Comparison of ENCODE assay signal across 21 cellular contexts in genomic region chr2:47265158-47265557, GRCh38.
DNase-seq lines count a peak whose midpoint lies in the region; ATAC-seq and TF ChIP-seq lines count a peak whose summit lies in the region.
"Had no signal": no experiment of that assay in that cellular context is flagged by ENCODE, and none has a peak within 500 bp of the region (broad histone marks: within the 10 kb centered on the region; RNA-seq: fewer than 3 reads in every experiment).

No MANE protein-coding gene starts in this region.

- DNase-seq in IMR-90 (no peak), cerebellar cortex (ENCODE audit: low spot score) (peak; percentile 51), right lobe of liver (no peak), superior temporal gyrus (ENCODE audit: extremely low spot score) (peak; percentile 26), hippocampal formation (lab: John Stamatoyannopoulos, UW) (no peak), KG1 (lab: John Stamatoyannopoulos, UW) (no peak), tibial nerve (ENCODE audit: low spot score in 2 of 2) (no peak)
- DNase-seq: activated CD4-positive, alpha-beta T cell treated with anti-CD3 and anti-CD28 coated beads for 36 hours; activated naive CD8-positive, alpha-beta T cell treated with anti-CD3 and anti-CD28 coated beads, Interleukin-2, amount 10 ng/mL, durations not matched to agents 7 days and 5 days; activated T-cell treated with anti-CD3 and anti-CD28 coated beads for 4 hours; CD4-positive, CD25-positive, alpha-beta regulatory T cell; naive thymus-derived CD8-positive, alpha-beta T cell; NCI-H1105 treated with DMSO at 0.1 percent for 48 hours; NCI-H2029 treated with DMSO at 0.1 percent for 48 hours; NCI-H226; RPMI8226; stimulated activated CD4-positive, alpha-beta T cell treated with anti-CD3 and anti-CD28 coated beads, Interleukin-12 subunit alpha, Interleukin-12 subunit beta, amount 100 ng/mL, for 4 hours; stimulated activated CD4-positive, alpha-beta T cell treated with anti-CD3 and anti-CD28 coated beads, Interleukin-4, amount 100 ng/mL, for 1 hour had no signal

- peaks cover 10% of the 10 kb centered on the region; the same call in 1 of the 2 replicates for H3K9me1 ChIP-seq in IMR-90 (ENCODE audit: insufficient read depth, low read length)

- peak overlapping the region; percentile 45; the same call in 1 of the 2 replicates for H2AK5ac ChIP-seq in IMR-90 (ENCODE audit: low read depth, low read length)

- H3K56ac ChIP-seq in IMR-90 (ENCODE audit: extremely low read depth, insufficient read depth, low read length) = no peak overlapping the region

- H2BK5ac ChIP-seq in IMR-90 (ENCODE audit: low read depth, low read length, poor library complexity, severe bottlenecking) = no peak overlapping the region

- H3K4me1 ChIP-seq in IMR-90 (ENCODE audit: control insufficient read depth, insufficient read depth, low read length) (peaks cover 4% of the 10 kb centered on the region), right lobe of liver (peaks cover 0 to 25% (median 6%) of the 10 kb centered on the region in 4 donors), tibial nerve (peaks cover 0 to 13% (median 4%) of the 10 kb centered on the region in 4 donors)

- no peak overlapping the region for H3K4me2 ChIP-seq in IMR-90 (ENCODE audit: low read depth, low read length)

- no peaks in the 10 kb centered on the region for H4K20me1 ChIP-seq in IMR-90 (ENCODE audit: insufficient read depth, low read length)

- peaks cover 0 to 10% of the 10 kb centered on the region in 2 experiments; a peak in 2 of 4 replicates for H3K79me1 ChIP-seq in IMR-90 (ENCODE audit: low read depth in 1 of 2, low read length in 2 of 2)

- no peak overlapping the region for H3K27ac ChIP-seq in IMR-90 (ENCODE audit: insufficient read depth, low read length)
- no peak overlapping the region for H3K27ac ChIP-seq in right lobe of liver
- no peak overlapping the region for H3K27ac ChIP-seq in tibial nerve
- H3K27ac ChIP-seq: ascending aorta, SK-N-MC had no signal

- no peak overlapping the region for H4K91ac ChIP-seq in IMR-90 (ENCODE audit: insufficient read depth, low read depth, low read length)

- no peak overlapping the region for H3K14ac ChIP-seq in IMR-90 (replicated peaks; ENCODE audit: low read depth, low read length)

- H3K36me3 ChIP-seq in IMR-90 (ENCODE audit: control insufficient read depth, insufficient read depth, low read length) (no peaks in the 10 kb centered on the region), right lobe of liver (no peaks in the 10 kb centered on the region), tibial nerve (no peaks in the 10 kb centered on the region)
- H3K36me3 ChIP-seq: ascending aorta had no signal

- TF ChIP-seq EP300 in tibial nerve (IDR thresholded peaks at IDR 0.05) = no peak

- H4K5ac ChIP-seq in IMR-90 (ENCODE audit: low read depth, low read length) = no peak overlapping the region

- H3K18ac ChIP-seq in IMR-90 (ENCODE audit: low read depth, low read length) = no peak overlapping the region

- no peak overlapping the region for H2BK15ac ChIP-seq in IMR-90 (ENCODE audit: low read depth, low read length)

- intact Hi-C loops in IMR-90 (cut with micrococcal nuclease) (no loop called here), right lobe of liver (cut with DNase I) (no loop called here)

- 66% methylated on average over 8 of the region's 8 CpGs; no CpG with 5 or more reads in 1 of the 2 experiments for WGBS in IMR-90 (ENCODE audit: extremely low coverage in 2 of 2, insufficient read length in 1 of 2), 2 experiments
- 23% methylated on average over 8 of the region's 8 CpGs for WGBS in right lobe of liver (ENCODE audit: insufficient coverage, low coverage, low lambda C conversion rate, missing lambda C conversion rate)
- WGBS in tibial nerve, 2 donors = 70% methylated on average over 8 of the region's 8 CpGs

- H3K4me3 ChIP-seq in IMR-90 (ENCODE audit: insufficient read depth, low read depth, low read length) (no peak overlapping the region), right lobe of liver (no peak overlapping the region), tibial nerve (no peak overlapping the region)
- H3K4me3 ChIP-seq: ascending aorta, SK-N-MC had no signal

- CTCF ChIA-PET in IMR-90 (lab: Yijun Ruan, JAX) = interaction anchor here (0.8 kb wide), 1 partner anchor 56 kb away, joined by 4 read pairs; no protein-coding TSS in a partner anchor

- in situ Hi-C loops in IMR-90 (cut with MboI; ENCODE audit: low sequenced_read_pairs) = no loop called here

- no peak for ATAC-seq in IMR-90 (ENCODE audit: low read depth)
- peak; percentile 53 to 83 (median 66) for ATAC-seq in right lobe of liver
- ATAC-seq: activated CD4-positive, alpha-beta T cell treated with anti-CD3 and anti-CD28 coated beads for 36 hours; naive thymus-derived CD8-positive, alpha-beta T cell; stimulated activated effector memory CD8-positive, alpha-beta T cell treated with anti-CD3 and anti-CD28 coated beads, Interleukin-12 subunit alpha, Interleukin-12 subunit beta, amount 100 ng/mL, for 72 hours had no signal

- H3K4ac ChIP-seq in IMR-90 (ENCODE audit: low read depth, low read length) = no peak overlapping the region

- no peaks in the 10 kb centered on the region for H3K9me3 ChIP-seq in IMR-90 (ENCODE audit: control insufficient read depth, insufficient read depth, low read length)
- H3K9me3 ChIP-seq in right lobe of liver = no peaks in the 10 kb centered on the region
- no peaks in the 10 kb centered on the region for H3K9me3 ChIP-seq in tibial nerve
- H3K9me3 ChIP-seq: ascending aorta had no signal

- TF ChIP-seq POLR2A in IMR-90 (IDR thresholded peaks at IDR 0.05; ENCODE audit: low read depth, low read length) = no peak
- no peak for TF ChIP-seq POLR2A in right lobe of liver (IDR thresholded peaks at IDR 0.05)
- no peak for TF ChIP-seq POLR2A in tibial nerve (IDR thresholded peaks at IDR 0.05)

- no peak overlapping the region for H2BK120ac ChIP-seq in IMR-90 (ENCODE audit: low read depth, low read length)

- H3K9ac ChIP-seq in IMR-90 (ENCODE audit: low read depth, low read length) = no peak overlapping the region

- no peak overlapping the region for H3K23ac ChIP-seq in IMR-90 (ENCODE audit: low read depth, low read length)

- H3K27me3 ChIP-seq in IMR-90 (ENCODE audit: control insufficient read depth, insufficient read depth, low read length) = no peaks in the 10 kb centered on the region
- no peaks in the 10 kb centered on the region for H3K27me3 ChIP-seq in right lobe of liver
- no peaks in the 10 kb centered on the region for H3K27me3 ChIP-seq in tibial nerve
- H3K27me3 ChIP-seq: ascending aorta had no signal

- TF ChIP-seq RAD21 in IMR-90 (IDR thresholded peaks at IDR 0.05; ENCODE audit: low read length) = no peak

- H4K8ac ChIP-seq in IMR-90 (ENCODE audit: low read depth in 2 of 2, low read length in 2 of 2) = peak overlapping the region in 1 of 2 experiments; percentile 23; a peak in 1 of 4 replicates

- no peak overlapping the region for H2BK20ac ChIP-seq in IMR-90 (ENCODE audit: low read depth, low read length)

- dilution Hi-C loops in IMR-90 (cut with HindIII; ENCODE audit: low sequenced_read_pairs, unreplicated experiment) = no loop called here

- no TSS peak for BruUV-seq in IMR-90 (replicated peaks; lab: Mats Ljungman, UMichigan)

- H2AK9ac ChIP-seq in IMR-90 (replicated peaks; ENCODE audit: low read depth, low read length, poor library complexity) = no peak overlapping the region

- POLR2A ChIA-PET in IMR-90 (lab: Charles Lee; ENCODE audit: unreplicated experiment) = no interaction called here

- TF ChIP-seq CTCF in IMR-90 (conservative IDR thresholded peaks at IDR 0.05; ENCODE audit: low read depth, low read length) (no peak), right lobe of liver (IDR thresholded peaks at IDR 0.05) (no peak), tibial nerve (IDR thresholded peaks at IDR 0.05) (no peak)

- H2AFZ ChIP-seq in IMR-90 (replicated peaks; ENCODE audit: low read length, poor library complexity) = peak overlapping the region; percentile 2

TF ChIP-seq in IMR-90, 13 proteins besides CTCF, POLR2A, EP300 and RAD21:
- TF ChIP-seq RCOR1 (IDR thresholded peaks at IDR 0.05; ENCODE audit: insufficient replicate concordance, low read length) (no peak), MXI1 (IDR thresholded peaks at IDR 0.05; ENCODE audit: borderline replicate concordance, low read depth, low read length) (no peak), FOS (IDR thresholded peaks at IDR 0.05; ENCODE audit: low read depth, low read length) (no peak), MAZ (IDR thresholded peaks at IDR 0.05; ENCODE audit: borderline replicate concordance, low read depth, low read length) (no peak), CEBPB (IDR thresholded peaks at IDR 0.05; ENCODE audit: low read depth, low read length) (no peak), CHD1 (IDR thresholded peaks at IDR 0.05; ENCODE audit: low read depth, low read length) (no peak), BHLHE40 (IDR thresholded peaks at IDR 0.05; ENCODE audit: low read depth, low read length) (no peak), NFE2L2 (IDR thresholded peaks at IDR 0.05; ENCODE audit: low read depth, low read length) (no peak), RFX5 (IDR thresholded peaks at IDR 0.05; ENCODE audit: low read depth, low read length) (no peak), MAFK (IDR thresholded peaks at IDR 0.05; ENCODE audit: low read depth, low read length) (no peak), SMC3 (IDR thresholded peaks at IDR 0.05; ENCODE audit: low read depth, low read length) (no peak)
- TF ChIP-seq, protein P1, sequence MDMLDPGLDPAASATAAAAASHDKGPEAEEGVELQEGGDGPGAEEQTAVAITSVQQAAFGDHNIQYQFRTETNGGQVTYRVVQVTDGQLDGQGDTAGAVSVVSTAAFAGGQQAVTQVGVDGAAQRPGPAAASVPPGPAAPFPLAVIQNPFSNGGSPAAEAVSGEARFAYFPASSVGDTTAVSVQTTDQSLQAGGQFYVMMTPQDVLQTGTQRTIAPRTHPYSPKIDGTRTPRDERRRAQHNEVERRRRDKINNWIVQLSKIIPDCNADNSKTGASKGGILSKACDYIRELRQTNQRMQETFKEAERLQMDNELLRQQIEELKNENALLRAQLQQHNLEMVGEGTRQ (IDR thresholded peaks at IDR 0.05; ENCODE audit: low read depth, low read length) = no peak
- TF ChIP-seq, protein P2, sequence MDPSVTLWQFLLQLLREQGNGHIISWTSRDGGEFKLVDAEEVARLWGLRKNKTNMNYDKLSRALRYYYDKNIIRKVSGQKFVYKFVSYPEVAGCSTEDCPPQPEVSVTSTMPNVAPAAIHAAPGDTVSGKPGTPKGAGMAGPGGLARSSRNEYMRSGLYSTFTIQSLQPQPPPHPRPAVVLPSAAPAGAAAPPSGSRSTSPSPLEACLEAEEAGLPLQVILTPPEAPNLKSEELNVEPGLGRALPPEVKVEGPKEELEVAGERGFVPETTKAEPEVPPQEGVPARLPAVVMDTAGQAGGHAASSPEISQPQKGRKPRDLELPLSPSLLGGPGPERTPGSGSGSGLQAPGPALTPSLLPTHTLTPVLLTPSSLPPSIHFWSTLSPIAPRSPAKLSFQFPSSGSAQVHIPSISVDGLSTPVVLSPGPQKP (IDR thresholded peaks at IDR 0.05; ENCODE audit: borderline replicate concordance, low read depth, low read length) = no peak
TF ChIP-seq in IMR-90: peak in this region for 0.

Comparison
In these comparisons a context has a peak if more than half of its experiments do, and no peak if none do; other contexts are left out.
1. DNase-seq: peak in cerebellar cortex (single experiment) and superior temporal gyrus (single experiment); none in IMR-90 (single experiment), right lobe of liver (0 of 3), hippocampal formation (0 of 2), KG1 (single experiment) and tibial nerve (0 of 2).